ENCODE assay signal across 11 cellular contexts in genomic region chr1:186218661-186219352, GRCh38.
DNase-seq lines count a peak whose midpoint lies in the region; ATAC-seq and TF ChIP-seq lines count a peak whose summit lies in the region.
"Had no signal": no experiment of that assay in that cellular context is flagged by ENCODE, and none has a peak within 500 bp of the region (broad histone marks: within the 10 kb centered on the region; RNA-seq: fewer than 3 reads in every experiment).

No MANE protein-coding gene starts in this region.

- H3K4me2 ChIP-seq in OCI-LY3 (ENCODE audit: low read length) (peak overlapping the region; percentile 6; the same call in 1 of the 2 replicates), neural progenitor cell (no peak overlapping the region)

- no peak overlapping the region for H3K4me3 Mint-ChIP-seq in activated CD8-positive, alpha-beta memory T cell treated with anti-CD3 and anti-CD28 coated beads, Interleukin-2, amount 10 ng/mL, durations not matched to agents 7 days and 5 days
- no peak overlapping the region for H3K4me3 Mint-ChIP-seq in neural progenitor cell

- H3K27ac ChIP-seq in OCI-LY3 (ENCODE audit: low read length): no peak overlapping the region
- H3K27ac ChIP-seq in neural progenitor cell: no peak overlapping the region

- no peaks in the 10 kb centered on the region for H3K36me3 Mint-ChIP-seq in activated CD8-positive, alpha-beta memory T cell treated with anti-CD3 and anti-CD28 coated beads, Interleukin-2, amount 10 ng/mL, durations not matched to agents 7 days and 5 days
- H3K36me3 Mint-ChIP-seq in neural progenitor cell: no peaks in the 10 kb centered on the region

- H2AFZ ChIP-seq in OCI-LY3 (ENCODE audit: low read depth, low read length): no peak overlapping the region
- no peak overlapping the region for H2AFZ ChIP-seq in neural progenitor cell (replicated peaks)

- CTCF ChIA-PET in activated CD8-positive, alpha-beta memory T cell treated with anti-CD3 and anti-CD28 coated beads, Interleukin-2, amount 10 ng/mL, durations not matched to agents 7 days and 5 days (lab: Charles Lee): no interaction called here

- ATAC-seq in GM18502 (IDR thresholded peaks at IDR 0.05; ENCODE audit: poor library complexity, unreplicated experiment) (peak; percentile 86), GM21367 (IDR thresholded peaks at IDR 0.05; ENCODE audit: unreplicated experiment) (peak; percentile 79), HG03139 (IDR thresholded peaks at IDR 0.05; ENCODE audit: unreplicated experiment) (peak; percentile 81)
- ATAC-seq in activated CD8-positive, alpha-beta memory T cell treated with anti-CD3 and anti-CD28 coated beads, Interleukin-2, amount 10 ng/mL, durations not matched to agents 7 days and 5 days: no peak

- H3K9me3 Mint-ChIP-seq in activated CD8-positive, alpha-beta memory T cell treated with anti-CD3 and anti-CD28 coated beads, Interleukin-2, amount 10 ng/mL, durations not matched to agents 7 days and 5 days (ENCODE audit: low read depth): no peaks in the 10 kb centered on the region
- H3K9me3 Mint-ChIP-seq in neural progenitor cell: peaks cover 3% of the 10 kb centered on the region
- H3K9me3 Mint-ChIP-seq: activated T-helper 2 cell treated with anti-CD3 and anti-CD28 coated beads, Interferon-gamma antibody, Interleukin-2, Interleukin-4, amounts not matched to agents 10 μg/mL and 5 μg/mL and 100 μg/mL, durations not matched to agents 14 hours and 24 hours and 36 hours had no signal

- no peak for DNase-seq in NCI-H345 treated with DMSO at 0.1 percent for 48 hours (lab: John Stamatoyannopoulos, UW; ENCODE audit: unreplicated experiment)
- DNase-seq in activated CD8-positive, alpha-beta memory T cell treated with anti-CD3 and anti-CD28 coated beads, Interleukin-2, amount 10 ng/mL, durations not matched to agents 7 days and 5 days: no peak
- no peak for DNase-seq in COLO668 (lab: John Stamatoyannopoulos, UW; ENCODE audit: unreplicated experiment)
- DNase-seq in neural progenitor cell (ENCODE audit: low spot score): no peak
- DNase-seq: KG1; stimulated activated CD4-positive, alpha-beta T cell treated with anti-CD3 and anti-CD28 coated beads, Interleukin-12 subunit alpha, Interleukin-12 subunit beta, amount 100 ng/mL, for 4 hours had no signal

- TF ChIP-seq CTCF in OCI-LY3 (IDR thresholded peaks at IDR 0.05; ENCODE audit: low read depth, low read length) (no peak), neural progenitor cell (IDR thresholded peaks at IDR 0.05) (no peak)

- no peaks in the 10 kb centered on the region for H3K4me1 Mint-ChIP-seq in activated CD8-positive, alpha-beta memory T cell treated with anti-CD3 and anti-CD28 coated beads, Interleukin-2, amount 10 ng/mL, durations not matched to agents 7 days and 5 days
- peaks cover 5% of the 10 kb centered on the region for H3K4me1 Mint-ChIP-seq in neural progenitor cell

- no peaks in the 10 kb centered on the region for H4K20me1 ChIP-seq in OCI-LY3 (ENCODE audit: insufficient read depth, low read length)
- H4K20me1 ChIP-seq in neural progenitor cell (ENCODE audit: low read depth): no peaks in the 10 kb centered on the region

- no peaks in the 10 kb centered on the region for H3K36me3 ChIP-seq in OCI-LY3 (replicated peaks; ENCODE audit: low read depth, low read length)
- no peaks in the 10 kb centered on the region for H3K36me3 ChIP-seq in neural progenitor cell

- H3K79me2 ChIP-seq in OCI-LY3 (ENCODE audit: low read length): no peaks in the 10 kb centered on the region
- H3K79me2 ChIP-seq in neural progenitor cell (ENCODE audit: low read depth): no peaks in the 10 kb centered on the region

- H3F3A ChIP-seq in neural progenitor cell (ENCODE audit: low read depth): no peaks in the 10 kb centered on the region

- peaks cover 5% of the 10 kb centered on the region; the same call in 1 of the 2 replicates for H3K27me3 ChIP-seq in OCI-LY3 (ENCODE audit: low read depth, low read length)
- no peaks in the 10 kb centered on the region for H3K27me3 ChIP-seq in neural progenitor cell

- H3K27me3 Mint-ChIP-seq in activated CD8-positive, alpha-beta memory T cell treated with anti-CD3 and anti-CD28 coated beads, Interleukin-2, amount 10 ng/mL, durations not matched to agents 7 days and 5 days: peaks cover 3% of the 10 kb centered on the region
- H3K27me3 Mint-ChIP-seq in neural progenitor cell (ENCODE audit: insufficient read depth, low read depth): peaks cover 5% of the 10 kb centered on the region

- H3K4me3 ChIP-seq in OCI-LY3 (ENCODE audit: low read length) (no peak overlapping the region), neural progenitor cell (no peak overlapping the region)

- no peak overlapping the region for H3K27ac Mint-ChIP-seq in activated CD8-positive, alpha-beta memory T cell treated with anti-CD3 and anti-CD28 coated beads, Interleukin-2, amount 10 ng/mL, durations not matched to agents 7 days and 5 days
- H3K27ac Mint-ChIP-seq in neural progenitor cell: no peak overlapping the region
- H3K27ac Mint-ChIP-seq: activated T-helper 2 cell treated with anti-CD3 and anti-CD28 coated beads, Interferon-gamma antibody, Interleukin-2, Interleukin-4, amounts not matched to agents 10 μg/mL and 5 μg/mL and 100 μg/mL, durations not matched to agents 14 hours and 24 hours and 36 hours had no signal

- no peak overlapping the region for H3K9ac ChIP-seq in OCI-LY3 (ENCODE audit: low read length)
- H3K9ac ChIP-seq in neural progenitor cell: no peak overlapping the region

- H3K4me1 ChIP-seq in OCI-LY3 (ENCODE audit: low read length) (peaks cover 6% of the 10 kb centered on the region), neural progenitor cell (no peaks in the 10 kb centered on the region)

- H3K9me3 ChIP-seq in OCI-LY3 (ENCODE audit: insufficient read depth, low read length): no peaks in the 10 kb centered on the region
- H3K9me3 ChIP-seq in neural progenitor cell (ENCODE audit: low read depth): no peaks in the 10 kb centered on the region
